In the genomic region with DNA sequence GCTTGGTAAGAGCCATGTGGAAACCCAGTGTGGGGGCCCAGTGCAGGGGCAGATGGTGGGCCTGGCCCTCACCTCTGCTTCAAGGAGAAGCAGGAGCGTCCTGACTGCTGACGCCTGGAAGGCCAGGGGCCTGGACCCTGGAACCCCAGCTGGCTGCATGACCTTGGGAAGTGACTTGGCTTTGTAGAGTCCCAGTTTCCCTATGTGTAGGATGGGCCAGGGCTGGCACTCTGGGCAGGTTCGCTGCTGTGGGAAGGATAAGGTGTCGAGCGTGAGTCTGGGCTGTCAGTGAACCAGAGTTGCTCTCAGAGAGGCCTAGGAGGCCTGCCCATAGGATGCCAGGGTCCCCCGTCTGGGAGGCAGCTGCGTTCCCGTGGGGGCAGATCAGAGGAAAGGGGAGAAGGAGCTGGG, we compare ENCODE assay signal across 13 cellular contexts.
"Had no signal": no experiment of that assay in that cellular context is flagged by ENCODE, and none has a peak within 500 bp of the region (broad histone marks: within the 10 kb centered on the region; RNA-seq: fewer than 3 reads in every experiment).

No MANE protein-coding gene starts in this region.

- H3K9me3 Mint-ChIP-seq: activated CD8-positive, alpha-beta T cell treated with anti-CD3 and anti-CD28 coated beads for 36 hours; activated naive CD4-positive, alpha-beta T cell treated with anti-CD3 and anti-CD28 coated beads, Interleukin-2, amount 50 U/mL, for 24 hours; natural killer cell treated with Interleukin-12 subunit alpha and Interleukin-12 subunit beta and Interleukin-15 and Interleukin-18, amount 100 ng/mL, for 72 hours; T-helper 1 cell treated with Interleukin-12 subunit alpha and Interleukin-12 subunit beta and Interleukin-4 antibody, amounts not matched to agents 30 μg/mL and 1 μg/mL, for 36 hours had no signal

- ATAC-seq: activated CD8-positive, alpha-beta T cell treated with anti-CD3 and anti-CD28 coated beads for 36 hours; left lobe of liver; natural killer cell treated with Interleukin-12 subunit alpha and Interleukin-12 subunit beta and Interleukin-15 and Interleukin-18, amount 100 ng/mL, for 72 hours; right cardiac atrium had no signal

- H3K4me3 Mint-ChIP-seq: activated CD8-positive, alpha-beta T cell treated with anti-CD3 and anti-CD28 coated beads for 36 hours; activated naive CD4-positive, alpha-beta T cell treated with anti-CD3 and anti-CD28 coated beads, Interleukin-2, amount 50 U/mL, for 24 hours; natural killer cell treated with Interleukin-12 subunit alpha and Interleukin-12 subunit beta and Interleukin-15 and Interleukin-18, amount 100 ng/mL, for 72 hours; T-helper 1 cell treated with Interleukin-12 subunit alpha and Interleukin-12 subunit beta and Interleukin-4 antibody, amounts not matched to agents 30 μg/mL and 1 μg/mL, for 36 hours had no signal

- H3K27me3 Mint-ChIP-seq: activated CD8-positive, alpha-beta T cell treated with anti-CD3 and anti-CD28 coated beads for 36 hours; activated naive CD4-positive, alpha-beta T cell treated with anti-CD3 and anti-CD28 coated beads, Interleukin-2, amount 50 U/mL, for 24 hours; natural killer cell treated with Interleukin-12 subunit alpha and Interleukin-12 subunit beta and Interleukin-15 and Interleukin-18, amount 100 ng/mL, for 72 hours had no signal

- H3K27ac Mint-ChIP-seq: activated CD8-positive, alpha-beta T cell treated with anti-CD3 and anti-CD28 coated beads for 36 hours; activated naive CD4-positive, alpha-beta T cell treated with anti-CD3 and anti-CD28 coated beads, Interleukin-2, amount 50 U/mL, for 24 hours; T-helper 1 cell treated with Interleukin-12 subunit alpha and Interleukin-12 subunit beta and Interleukin-4 antibody, amounts not matched to agents 30 μg/mL and 1 μg/mL, for 36 hours had no signal

- DNase-seq: activated CD4-positive, alpha-beta T cell treated with anti-CD3 and anti-CD28 coated beads for 48 hours; activated CD8-positive, alpha-beta memory T cell treated with anti-CD3 and anti-CD28 coated beads, Interleukin-2, amount 50 U/mL, for 4 hours; activated CD8-positive, alpha-beta T cell treated with anti-CD3 and anti-CD28 coated beads for 36 hours; caudate nucleus; esophagus squamous epithelium; hippocampal formation; mesenchymal stem cell; occipital lobe; right cardiac atrium had no signal

- H3K36me3 Mint-ChIP-seq: activated naive CD4-positive, alpha-beta T cell treated with anti-CD3 and anti-CD28 coated beads, Interleukin-2, amount 50 U/mL, for 24 hours; natural killer cell treated with Interleukin-12 subunit alpha and Interleukin-12 subunit beta and Interleukin-15 and Interleukin-18, amount 100 ng/mL, for 72 hours had no signal
